12 cellular contexts compared by ENCODE assay signal in the genomic region with DNA sequence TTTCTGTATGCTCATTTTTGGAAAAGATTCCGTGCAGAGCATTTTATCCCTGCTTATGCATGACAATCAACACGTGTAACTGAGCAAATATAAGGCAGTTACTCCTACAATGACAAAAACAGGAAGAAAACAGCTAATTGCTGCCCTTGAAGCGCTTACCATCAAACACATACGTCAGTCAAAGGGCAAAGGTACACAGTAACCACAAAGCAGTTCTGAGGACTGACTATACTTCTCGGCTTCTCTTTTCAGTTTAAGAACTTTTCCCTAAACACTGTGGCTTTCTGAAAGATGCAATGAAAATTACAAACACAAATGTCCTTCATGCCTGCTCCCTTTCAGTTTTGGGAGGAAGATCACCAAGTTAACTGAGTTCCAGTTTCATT.
DNase-seq lines count a peak whose midpoint lies in the region; ATAC-seq and TF ChIP-seq lines count a peak whose summit lies in the region.
"Had no signal": no experiment of that assay in that cellular context is flagged by ENCODE, and none has a peak within 500 bp of the region (broad histone marks: within the 10 kb centered on the region; RNA-seq: fewer than 3 reads in every experiment).

No MANE protein-coding gene starts in this region.

- no peaks in the 10 kb centered on the region for H3K9me2 ChIP-seq in OCI-LY7 (ENCODE audit: insufficient read depth, low read length)

- no peak overlapping the region for H3K9ac ChIP-seq in mesendoderm (ENCODE audit: low read length)

- no peak overlapping the region for H2AFZ ChIP-seq in OCI-LY7 (ENCODE audit: low read length)

- peaks cover 61% of the 10 kb centered on the region for H3K4me1 Mint-ChIP-seq in activated T-cell treated with anti-CD3 and anti-CD28 coated beads, Interleukin-2, amount 50 U/mL, for 72 hours (ENCODE audit: low read depth)
- H3K4me1 Mint-ChIP-seq in activated T-helper 2 cell treated with anti-CD3 and anti-CD28 coated beads, Interferon-gamma antibody, Interleukin-2, Interleukin-4, amounts not matched to agents 10 μg/mL and 5 μg/mL and 100 μg/mL, durations not matched to agents 14 hours and 24 hours and 36 hours (ENCODE audit: low read depth): peaks cover 47% of the 10 kb centered on the region

- H3K4me3 ChIP-seq in mesendoderm (ENCODE audit: low read length): no peak overlapping the region
- H3K4me3 ChIP-seq in thoracic aorta: no peak overlapping the region
- H3K4me3 ChIP-seq in OCI-LY7 (ENCODE audit: low read depth, low read length, poor library complexity, severe bottlenecking): no peak overlapping the region
- H3K4me3 ChIP-seq in SJCRH30: no peak overlapping the region
- H3K4me3 ChIP-seq: ovary had no signal

- H3K27ac ChIP-seq in mesendoderm (ENCODE audit: low read depth, low read length): peak overlapping the region; percentile 6
- peak overlapping the region; percentile 86 to 87 for H3K27ac ChIP-seq in thoracic aorta
- H3K27ac ChIP-seq in OCI-LY7 (ENCODE audit: low read depth, low read length, poor library complexity, severe bottlenecking): no peak overlapping the region
- no peak overlapping the region for H3K27ac ChIP-seq in SJCRH30

- no CpG with 5 or more reads among the region's 5 CpGs for WGBS in mesendoderm (ENCODE audit: extremely low coverage, insufficient coverage, low lambda C conversion rate)

- H3K36me3 ChIP-seq in mesendoderm (ENCODE audit: control insufficient read depth, insufficient read depth, low read length): no peaks in the 10 kb centered on the region
- H3K36me3 ChIP-seq in thoracic aorta: peaks cover 24% of the 10 kb centered on the region
- peaks cover 53% of the 10 kb centered on the region for H3K36me3 ChIP-seq in OCI-LY7 (ENCODE audit: insufficient read depth, low read length)
- peaks cover 12% of the 10 kb centered on the region; the same call in 1 of the 2 replicates for H3K36me3 ChIP-seq in SJCRH30
- H3K36me3 ChIP-seq: ovary had no signal

- peak overlapping the region; percentile 54 for H3K56ac ChIP-seq in mesendoderm (ENCODE audit: low read length)

- H3K4me1 ChIP-seq in mesendoderm (ENCODE audit: control insufficient read depth, low read depth, low read length): peaks cover 8% of the 10 kb centered on the region
- peaks cover 44 to 63% of the 10 kb centered on the region in 2 donors for H3K4me1 ChIP-seq in thoracic aorta (ENCODE audit: control insufficient read depth in 1 of 2, low read depth in 2 of 2)
- no peaks in the 10 kb centered on the region for H3K4me1 ChIP-seq in OCI-LY7 (ENCODE audit: insufficient read depth, low read length, poor library complexity, severe bottlenecking)
- H3K4me1 ChIP-seq in SJCRH30: no peaks in the 10 kb centered on the region

- intact Hi-C loops in activated T-helper 2 cell treated with anti-CD3 and anti-CD28 coated beads, Interferon-gamma antibody, Interleukin-2, Interleukin-4, amounts not matched to agents 10 μg/mL and 5 μg/mL and 100 μg/mL, durations not matched to agents 14 hours and 24 hours and 36 hours (cut with micrococcal nuclease): no loop called here
- intact Hi-C loops in OCI-LY7 (cut with micrococcal nuclease; ENCODE audit: unreplicated experiment): no loop called here

- H3K27ac Mint-ChIP-seq in activated T-cell treated with anti-CD3 and anti-CD28 coated beads, Interleukin-2, amount 50 U/mL, for 72 hours: peak overlapping the region; percentile 100
- peak overlapping the region; percentile 76 for H3K27ac Mint-ChIP-seq in activated T-helper 2 cell treated with anti-CD3 and anti-CD28 coated beads, Interferon-gamma antibody, Interleukin-2, Interleukin-4, amounts not matched to agents 10 μg/mL and 5 μg/mL and 100 μg/mL, durations not matched to agents 14 hours and 24 hours and 36 hours

- H4K20me1 ChIP-seq in OCI-LY7 (ENCODE audit: insufficient read depth, low read length): no peaks in the 10 kb centered on the region

- H4K5ac ChIP-seq in mesendoderm (ENCODE audit: low read length): no peak overlapping the region

- H3K4ac ChIP-seq in mesendoderm (ENCODE audit: low read depth, low read length): no peak overlapping the region

- H3K4me3 Mint-ChIP-seq in activated T-cell treated with anti-CD3 and anti-CD28 coated beads, Interleukin-2, amount 50 U/mL, for 72 hours: peak overlapping the region; percentile 12 to 83
- H3K4me3 Mint-ChIP-seq in activated T-helper 2 cell treated with anti-CD3 and anti-CD28 coated beads, Interferon-gamma antibody, Interleukin-2, Interleukin-4, amounts not matched to agents 10 μg/mL and 5 μg/mL and 100 μg/mL, durations not matched to agents 14 hours and 24 hours and 36 hours (ENCODE audit: low read depth): no peak overlapping the region

- H3K36me3 Mint-ChIP-seq in activated T-cell treated with anti-CD3 and anti-CD28 coated beads, Interleukin-2, amount 50 U/mL, for 72 hours (ENCODE audit: insufficient read depth in 2 of 2): peaks cover 36 to 67% of the 10 kb centered on the region in 2 donors
- H3K36me3 Mint-ChIP-seq in activated T-helper 2 cell treated with anti-CD3 and anti-CD28 coated beads, Interferon-gamma antibody, Interleukin-2, Interleukin-4, amounts not matched to agents 10 μg/mL and 5 μg/mL and 100 μg/mL, durations not matched to agents 14 hours and 24 hours and 36 hours (ENCODE audit: low read depth): peaks cover 84% of the 10 kb centered on the region

- H3K79me1 ChIP-seq in mesendoderm (ENCODE audit: low read length): no peaks in the 10 kb centered on the region

- no peak overlapping the region for H2BK5ac ChIP-seq in mesendoderm (ENCODE audit: low read length)

- no peak overlapping the region for H2BK120ac ChIP-seq in mesendoderm (ENCODE audit: low read depth, low read length)

- H4K8ac ChIP-seq in mesendoderm (ENCODE audit: low read depth, low read length): no peak overlapping the region

- H2AK5ac ChIP-seq in mesendoderm (ENCODE audit: low read length): no peak overlapping the region

- H3K79me2 ChIP-seq in mesendoderm (ENCODE audit: control insufficient read depth, insufficient read depth, low read length) (no peaks in the 10 kb centered on the region), OCI-LY7 (ENCODE audit: insufficient read depth, low read depth, low read length) (no peaks in the 10 kb centered on the region)

- no peak for TF ChIP-seq CTCF in thoracic aorta (IDR thresholded peaks at IDR 0.05)
- TF ChIP-seq CTCF in OCI-LY7 (conservative IDR thresholded peaks at IDR 0.05; ENCODE audit: low read length): no peak

- peak in 1 of 2 donors; percentile 25 for DNase-seq in activated T-cell treated with anti-CD3 and anti-CD28 coated beads, Interleukin-2, amount 50 U/mL, for 72 hours
- DNase-seq in activated T-cell treated with anti-CD3 and anti-CD28 coated beads for 4 hours (no peak), mesendoderm (no peak), thoracic aorta (ENCODE audit: low spot score) (no peak), HuH-7.5 (ENCODE audit: low spot score) (no peak), OCI-LY7 (ENCODE audit: low spot score) (no peak), SJCRH30 (no peak)
- DNase-seq in activated T-helper 2 cell treated with anti-CD3 and anti-CD28 coated beads, Interferon-gamma antibody, Interleukin-2, Interleukin-4, amounts not matched to agents 10 μg/mL and 5 μg/mL and 100 μg/mL, durations not matched to agents 14 hours and 24 hours and 36 hours (ENCODE audit: low spot score): no peak
- DNase-seq: activated CD8-positive, alpha-beta memory T cell treated with anti-CD3 and anti-CD28 coated beads, Interleukin-2, amount 50 U/mL, for 4 hours; HCEC 1CT; ovary; SW 1271 had no signal

- no peaks in the 10 kb centered on the region for H3K27me3 Mint-ChIP-seq in activated T-cell treated with anti-CD3 and anti-CD28 coated beads, Interleukin-2, amount 50 U/mL, for 72 hours (ENCODE audit: low read depth)
- no peaks in the 10 kb centered on the region for H3K27me3 Mint-ChIP-seq in activated T-helper 2 cell treated with anti-CD3 and anti-CD28 coated beads, Interferon-gamma antibody, Interleukin-2, Interleukin-4, amounts not matched to agents 10 μg/mL and 5 μg/mL and 100 μg/mL, durations not matched to agents 14 hours and 24 hours and 36 hours (ENCODE audit: low read depth)

- no peak overlapping the region for H3K18ac ChIP-seq in mesendoderm (ENCODE audit: low read length)

- no TSS peak for BruUV-seq in OCI-LY7 (replicated peaks; lab: Mats Ljungman, UMichigan)

- no peaks in the 10 kb centered on the region for H3K9me3 Mint-ChIP-seq in activated T-cell treated with anti-CD3 and anti-CD28 coated beads, Interleukin-2, amount 50 U/mL, for 72 hours
- no peaks in the 10 kb centered on the region for H3K9me3 Mint-ChIP-seq in activated T-helper 2 cell treated with anti-CD3 and anti-CD28 coated beads, Interferon-gamma antibody, Interleukin-2, Interleukin-4, amounts not matched to agents 10 μg/mL and 5 μg/mL and 100 μg/mL, durations not matched to agents 14 hours and 24 hours and 36 hours

- H3K23ac ChIP-seq in mesendoderm (ENCODE audit: low read length): no peak overlapping the region

- H2BK15ac ChIP-seq in mesendoderm (replicated peaks; ENCODE audit: low read depth): no peak overlapping the region

- H3K9me3 ChIP-seq in thoracic aorta: no peaks in the 10 kb centered on the region
- no peaks in the 10 kb centered on the region for H3K9me3 ChIP-seq in OCI-LY7 (ENCODE audit: low read length)
- no peaks in the 10 kb centered on the region for H3K9me3 ChIP-seq in SJCRH30 (replicated peaks)
- H3K9me3 ChIP-seq: ovary had no signal

- CTCF ChIA-PET in OCI-LY7 (lab: Charles Lee; ENCODE audit: unreplicated experiment): no interaction called here

- H3K4me2 ChIP-seq in mesendoderm (ENCODE audit: low read length) (no peak overlapping the region), OCI-LY7 (ENCODE audit: low read length) (no peak overlapping the region)

- peak; percentile 43 to 63 for ATAC-seq in activated T-cell treated with anti-CD3 and anti-CD28 coated beads, Interleukin-2, amount 50 U/mL, for 72 hours (replicated peaks in 1 of 2)
- no peak for ATAC-seq in thoracic aorta (ENCODE audit: insufficient number of reproducible peaks, low FRiP score, low read depth)

- POLR2A ChIA-PET in OCI-LY7 (lab: Charles Lee): interaction anchor here (0.6 kb wide), 2 partner anchors 30 to 170 kb away, joined by 4 to 5 read pairs; no protein-coding TSS in a partner anchor

- no peaks in the 10 kb centered on the region for H3K27me3 ChIP-seq in mesendoderm (ENCODE audit: insufficient read depth, low read length, poor library complexity)
- no peaks in the 10 kb centered on the region for H3K27me3 ChIP-seq in thoracic aorta (replicated peaks; ENCODE audit: insufficient read depth)
- H3K27me3 ChIP-seq in SJCRH30: no peaks in the 10 kb centered on the region
- H3K27me3 ChIP-seq: ovary had no signal

Comparison
In these comparisons a context has a peak if more than half of its experiments do, and no peak if none do; other contexts are left out.
1. H3K27ac ChIP-seq: peak in mesendoderm (single experiment) and thoracic aorta (2 of 2); none in OCI-LY7 (single experiment) and SJCRH30 (single experiment).